In the genomic region with DNA sequence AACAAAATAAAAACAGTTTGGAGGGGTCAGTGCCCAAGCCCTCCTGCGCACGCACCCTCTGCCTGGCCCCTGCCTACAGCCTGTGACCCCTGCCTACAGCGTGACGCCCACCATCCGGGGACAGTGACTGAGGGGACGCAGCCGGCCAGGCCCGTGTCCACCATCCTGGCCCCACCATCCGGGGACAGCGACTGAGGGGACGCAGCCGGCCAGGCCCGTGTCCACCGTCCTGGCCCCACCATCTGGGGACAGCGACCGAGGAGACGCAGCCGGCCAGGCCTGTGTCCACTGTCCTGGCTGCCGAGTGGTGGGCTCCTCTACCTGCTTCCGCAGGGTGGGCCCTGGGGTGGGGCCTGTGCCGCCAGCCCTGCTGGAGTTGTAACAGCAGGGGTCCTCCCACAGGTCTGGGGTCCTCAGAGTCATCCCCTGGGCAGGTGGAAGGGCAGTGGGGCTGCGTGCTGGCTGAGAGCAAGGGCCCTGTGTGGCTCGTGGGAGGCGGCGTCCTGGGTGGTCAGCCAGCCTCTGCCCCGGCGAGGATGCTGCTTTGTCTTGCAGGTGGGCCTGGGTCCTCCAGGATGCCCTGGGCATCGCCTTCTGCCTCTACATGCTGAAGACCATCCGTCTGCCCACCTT, we compare ENCODE assay signal across 17 cellular contexts. TPM values are rescaled to one million over a fixed set of nuclear protein-coding genes. Genes with fewer than 3 reads are reported as not detected.
DNase-seq lines count a peak whose midpoint lies in the region; ATAC-seq, FAIRE-seq and TF ChIP-seq lines count a peak whose summit lies in the region.
"Had no signal": no experiment of that assay in that cellular context is flagged by ENCODE, and none has a peak within 500 bp of the region (broad histone marks: within the 10 kb centered on the region; RNA-seq: fewer than 3 reads in every experiment).

No MANE protein-coding gene starts in this region.

- no peak overlapping the region for H2BK12ac ChIP-seq in neuronal stem cell (ENCODE audit: low read length)

- H3K23ac ChIP-seq in neuronal stem cell (ENCODE audit: low read depth, low read length, poor library complexity) = peak overlapping the region; percentile 10

- H3K4me1 Mint-ChIP-seq in endodermal cell = no peaks in the 10 kb centered on the region
- H3K4me1 Mint-ChIP-seq: IgD-negative memory B cell had no signal

- no peak for TF ChIP-seq POLR2A in heart left ventricle (IDR thresholded peaks at IDR 0.05)

- H3K4me3 Mint-ChIP-seq in endodermal cell = no peak overlapping the region
- H3K4me3 Mint-ChIP-seq: H9, IgD-negative memory B cell had no signal

- H3K27ac ChIP-seq in heart left ventricle = no peak overlapping the region
- no peak overlapping the region for H3K27ac ChIP-seq in kidney (ENCODE audit: low read depth in 2 of 2, low read length in 2 of 2)
- H3K27ac ChIP-seq in neuronal stem cell (replicated peaks; ENCODE audit: low read length) = no peak overlapping the region
- no peak overlapping the region for H3K27ac ChIP-seq in endodermal cell (ENCODE audit: low read depth, low read length)
- H3K27ac ChIP-seq in ascending aorta = no peak overlapping the region
- H3K27ac ChIP-seq: 22Rv1 had no signal

- H2BK5ac ChIP-seq in neuronal stem cell (ENCODE audit: low read length) = peak overlapping the region; percentile 66

- no peak overlapping the region for H3K27ac Mint-ChIP-seq in endodermal cell
- H3K27ac Mint-ChIP-seq: IgD-negative memory B cell had no signal

- no peak overlapping the region for H4K91ac ChIP-seq in neuronal stem cell (ENCODE audit: low read depth, low read length, poor library complexity)

- H3K27me3 Mint-ChIP-seq in endodermal cell (ENCODE audit: insufficient read depth) = no peaks in the 10 kb centered on the region
- H3K27me3 Mint-ChIP-seq: IgD-negative memory B cell had no signal

- peak overlapping the region; percentile 61 for H2AK5ac ChIP-seq in neuronal stem cell (ENCODE audit: low read depth, low read length)

- H3K4me3 ChIP-seq in heart left ventricle (no peak overlapping the region), kidney (ENCODE audit: low read length in 2 of 2) (no peak overlapping the region), neuronal stem cell (ENCODE audit: low read length in 2 of 2) (no peak overlapping the region), endodermal cell (ENCODE audit: low read length) (no peak overlapping the region), ascending aorta (no peak overlapping the region)
- H3K4me3 ChIP-seq: GM12878 had no signal

- no peak overlapping the region for H3K4me2 ChIP-seq in neuronal stem cell (ENCODE audit: insufficient read depth, low read length, poor library complexity, severe bottlenecking)

- no peak overlapping the region for H2AFZ ChIP-seq in neuronal stem cell (ENCODE audit: low read length)

- H3K36me3 ChIP-seq in heart left ventricle (peaks cover 0 to 62% (median 23%) of the 10 kb centered on the region in 9 donors), kidney (ENCODE audit: control insufficient read depth in 1 of 2, insufficient read depth in 2 of 2, low read length in 2 of 2) (peaks cover 0 to 9% of the 10 kb centered on the region in 2 donors), neuronal stem cell (replicated peaks in 1 of 2; ENCODE audit: control insufficient read depth in 2 of 2, insufficient read depth in 2 of 2, low read length in 2 of 2) (peaks cover 14 to 63% of the 10 kb centered on the region in 2 donors), endodermal cell (ENCODE audit: control insufficient read depth, insufficient read depth, low read length) (peaks cover 8% of the 10 kb centered on the region), ascending aorta (peaks cover 23 to 64% of the 10 kb centered on the region in 2 donors)

- H3K79me1 ChIP-seq in neuronal stem cell (ENCODE audit: low read depth, low read length) = peaks cover 21% of the 10 kb centered on the region

- H3K4me1 ChIP-seq in heart left ventricle (no peaks in the 10 kb centered on the region), kidney (ENCODE audit: control insufficient read depth in 1 of 2, insufficient read depth in 1 of 2, low read depth in 1 of 2, low read length in 2 of 2) (no peaks in the 10 kb centered on the region), neuronal stem cell (ENCODE audit: control insufficient read depth in 2 of 2, insufficient read depth in 1 of 2, low read depth in 1 of 2, low read length in 2 of 2) (peaks cover 0 to under 1% of the 10 kb centered on the region in 2 donors), endodermal cell (ENCODE audit: control insufficient read depth, insufficient read depth, low read length) (no peaks in the 10 kb centered on the region), ascending aorta (no peaks in the 10 kb centered on the region)

- H3K18ac ChIP-seq in neuronal stem cell (ENCODE audit: low read length) = peak overlapping the region; percentile 4

- no peak overlapping the region for H3K9ac ChIP-seq in kidney (ENCODE audit: low read length in 2 of 2)
- H3K9ac ChIP-seq in neuronal stem cell (ENCODE audit: low read depth, low read length, poor library complexity) = peak overlapping the region; percentile 50
- no peak overlapping the region for H3K9ac ChIP-seq in endodermal cell (ENCODE audit: extremely low read depth, low read length, poor library complexity, severe bottlenecking)

- intact Hi-C loops in left ventricle myocardium superior (cut with micrococcal nuclease) (no loop called here), heart left ventricle (cut with DNase I) (no loop called here), kidney (cut with DNase I) (no loop called here), ascending aorta (cut with DNase I) (no loop called here)

- FAIRE-seq in kidney (lab: Jason Lieb, UNC) = no peak
- FAIRE-seq: GM12878 had no signal

- 90 to 96% (median 94%) methylated on average over 8 to 29 of the region's 29 CpGs for WGBS in heart left ventricle, 4 donors
- WGBS in neuronal stem cell (ENCODE audit: extremely low coverage in 2 of 2, insufficient read length in 2 of 2, insufficient replicate concordance in 1 of 2), 2 donors = no CpG with 5 or more reads among the region's 29 CpGs
- WGBS in endodermal cell (ENCODE audit: insufficient coverage in 1 of 2, insufficient read length in 1 of 2), 2 experiments = 93 to 96% methylated on average over 15 to 29 of the region's 29 CpGs

- H3K9me3 Mint-ChIP-seq in endodermal cell = no peaks in the 10 kb centered on the region
- H3K9me3 Mint-ChIP-seq: H9, IgD-negative memory B cell had no signal

- no peak overlapping the region for H2BK120ac ChIP-seq in neuronal stem cell (ENCODE audit: low read depth, low read length)

- no peak overlapping the region for H4K8ac ChIP-seq in neuronal stem cell (ENCODE audit: low read depth, low read length)

- peaks cover 11% of the 10 kb centered on the region for H3K36me3 Mint-ChIP-seq in endodermal cell (ENCODE audit: low read depth)

- TF ChIP-seq CTCF in heart left ventricle (IDR thresholded peaks at IDR 0.05) (no peak), kidney (IDR thresholded peaks at IDR 0.05; ENCODE audit: borderline replicate concordance, extremely low read depth, insufficient read depth) (no peak), endodermal cell (conservative IDR thresholded peaks at IDR 0.05) (no peak), ascending aorta (IDR thresholded peaks at IDR 0.05) (no peak)

- ATAC-seq in left ventricle myocardium superior (no peak), heart left ventricle (no peak)
- ATAC-seq: GM12878 had no signal

- H3K27me3 ChIP-seq in heart left ventricle (no peaks in the 10 kb centered on the region), neuronal stem cell (ENCODE audit: control insufficient read depth in 3 of 3, insufficient read depth in 3 of 3, low read depth in 1 of 3, low read length in 3 of 3) (no peaks in the 10 kb centered on the region), endodermal cell (ENCODE audit: control insufficient read depth, insufficient read depth, low read length, poor library complexity, severe bottlenecking) (no peaks in the 10 kb centered on the region), ascending aorta (no peaks in the 10 kb centered on the region)

- DNase-seq in left ventricle myocardium superior = peak; percentile 20
- no peak for DNase-seq in heart left ventricle
- DNase-seq in kidney = peak; percentile 64
- no peak for DNase-seq in neuronal stem cell (ENCODE audit: low spot score)
- no peak for DNase-seq in GDM1 (lab: John Stamatoyannopoulos, UW)
- DNase-seq in endodermal cell = no peak
- DNase-seq in ascending aorta (ENCODE audit: low spot score in 2 of 2) = no peak
- DNase-seq: Calu3, DMS 273 treated with DMSO at 0.1 percent for 48 hours, GOT3 had no signal

- no peak overlapping the region for H3K4ac ChIP-seq in neuronal stem cell (ENCODE audit: low read length)

- peak overlapping the region; percentile 56 for H3K14ac ChIP-seq in neuronal stem cell (ENCODE audit: low read length)

- H3K9me3 ChIP-seq in heart left ventricle (no peaks in the 10 kb centered on the region), kidney (ENCODE audit: control insufficient read depth in 1 of 2, low read length in 2 of 2) (no peaks in the 10 kb centered on the region), neuronal stem cell (replicated peaks in 1 of 2; ENCODE audit: control insufficient read depth in 2 of 2, insufficient read depth in 1 of 2, low read depth in 1 of 2, low read length in 2 of 2) (no peaks in the 10 kb centered on the region), endodermal cell (ENCODE audit: control insufficient read depth, low read length) (no peaks in the 10 kb centered on the region), ascending aorta (no peaks in the 10 kb centered on the region)

- no peak overlapping the region for H2BK15ac ChIP-seq in neuronal stem cell (ENCODE audit: low read length)

RNA-seq across cellular contexts. Expression of gene SPPL2B, which starts 14.3 kb away (rescaled TPM):
- total RNA-seq in left ventricle myocardium superior = 25.9 TPM
- 10 to 100 TPM; 17.6 to 30.9 (median 21.6) TPM for total RNA-seq in heart left ventricle
- 10 to 100 TPM; 18.9 to 31.2 TPM for polyA plus RNA-seq in heart left ventricle
- total RNA-seq in kidney = 94.1 TPM
- 25.3 TPM for polyA plus RNA-seq in kidney (ENCODE audit: insufficient read depth, low read depth, low replicate concordance)
- polyA plus RNA-seq in neuronal stem cell (2013, experiment 1 of 2) = 32.8 TPM
- 31.5 TPM for polyA plus RNA-seq in neuronal stem cell (2013, experiment 2 of 2)
- total RNA-seq in endodermal cell = 100 to 1,000 TPM; 115 to 118 TPM
- polyA plus RNA-seq in endodermal cell (2013, experiment 1 of 2) = 88.6 TPM
- 73.4 TPM for polyA plus RNA-seq in endodermal cell (2013, experiment 2 of 2)
- 95.7 TPM for total RNA-seq in ascending aorta

RNA-seq across cellular contexts. Expression of gene LSM7, which starts 14.4 kb away (rescaled TPM):
- total RNA-seq in left ventricle myocardium superior (43.8 TPM), heart left ventricle (10 to 100 TPM; 33.8 to 79.1 (median 41.0) TPM), kidney (54.0 TPM), endodermal cell (100 to 1,000 TPM; 141 to 149 TPM), ascending aorta (31.4 TPM)
- polyA plus RNA-seq in heart left ventricle (100 to 1,000 TPM; 187 to 213 TPM), kidney (ENCODE audit: insufficient read depth, low read depth, low replicate concordance) (160 TPM)
- 368 TPM for polyA plus RNA-seq in neuronal stem cell (2013, experiment 1 of 2)
- 371 TPM for polyA plus RNA-seq in neuronal stem cell (2013, experiment 2 of 2)
- polyA plus RNA-seq in endodermal cell (2013, experiment 1 of 2) = 215 TPM
- polyA plus RNA-seq in endodermal cell (2013, experiment 2 of 2) = 206 TPM

RNA-seq across cellular contexts. Expression of gene TMPRSS9, which starts 17.3 kb away (rescaled TPM):
- total RNA-seq in left ventricle myocardium superior (not detected), heart left ventricle (under 1 TPM in 1 of 9 donors, not detected in 8; 0.09 TPM), kidney (not detected), endodermal cell (1 to 10 TPM in 1 of 2 donors, under 1 TPM in 1; 0.73 to 1.2 TPM), ascending aorta (not detected)
- polyA plus RNA-seq in heart left ventricle (under 1 TPM in 1 of 2 donors, not detected in 1; 0.19 TPM), kidney (ENCODE audit: insufficient read depth, low read depth, low replicate concordance) (not detected)
- polyA plus RNA-seq in neuronal stem cell (2013, experiment 1 of 2) = 0.04 TPM
- polyA plus RNA-seq in neuronal stem cell (2013, experiment 2 of 2) = 0.03 TPM
- polyA plus RNA-seq in endodermal cell (2013, experiment 1 of 2) = 1.2 TPM
- polyA plus RNA-seq in endodermal cell (2013, experiment 2 of 2) = 1.2 TPM
- total RNA-seq: A673, Calu3, Daoy, GM12878 had no signal
- polyA plus RNA-seq: BJ, IgD-negative memory B cell had no signal

RNA-seq across cellular contexts. Expression of gene LINGO3, which starts 34.8 kb away (rescaled TPM):
- not detected for total RNA-seq in left ventricle myocardium superior
- under 1 TPM in 1 of 9 donors, not detected in 8; 0.50 TPM for total RNA-seq in heart left ventricle
- not detected for polyA plus RNA-seq in heart left ventricle
- total RNA-seq in kidney = 0.09 TPM
- not detected for polyA plus RNA-seq in kidney (ENCODE audit: insufficient read depth, low read depth, low replicate concordance)
- polyA plus RNA-seq in neuronal stem cell (2013, experiment 1 of 2) = 0.99 TPM
- 1.1 TPM for polyA plus RNA-seq in neuronal stem cell (2013, experiment 2 of 2)
- total RNA-seq in endodermal cell = 1 to 10 TPM in 1 of 2 donors, under 1 TPM in 1; 0.20 to 1.0 TPM
- 2.3 TPM for polyA plus RNA-seq in endodermal cell (2013, experiment 1 of 2)
- polyA plus RNA-seq in endodermal cell (2013, experiment 2 of 2) = 1.9 TPM
- not detected for total RNA-seq in ascending aorta
- total RNA-seq: A673, Calu3 had no signal
- polyA plus RNA-seq: BJ had no signal

Comparison
In these comparisons a context has a peak if more than half of its experiments do, and no peak if none do; other contexts are left out.
1. DNase-seq: peak in left ventricle myocardium superior (single experiment) and kidney (single experiment); none in heart left ventricle (0 of 5), neuronal stem cell (single experiment), GDM1 (single experiment), endodermal cell (single experiment) and ascending aorta (0 of 2).